13 cellular contexts compared by ENCODE assay signal in the genomic region with DNA sequence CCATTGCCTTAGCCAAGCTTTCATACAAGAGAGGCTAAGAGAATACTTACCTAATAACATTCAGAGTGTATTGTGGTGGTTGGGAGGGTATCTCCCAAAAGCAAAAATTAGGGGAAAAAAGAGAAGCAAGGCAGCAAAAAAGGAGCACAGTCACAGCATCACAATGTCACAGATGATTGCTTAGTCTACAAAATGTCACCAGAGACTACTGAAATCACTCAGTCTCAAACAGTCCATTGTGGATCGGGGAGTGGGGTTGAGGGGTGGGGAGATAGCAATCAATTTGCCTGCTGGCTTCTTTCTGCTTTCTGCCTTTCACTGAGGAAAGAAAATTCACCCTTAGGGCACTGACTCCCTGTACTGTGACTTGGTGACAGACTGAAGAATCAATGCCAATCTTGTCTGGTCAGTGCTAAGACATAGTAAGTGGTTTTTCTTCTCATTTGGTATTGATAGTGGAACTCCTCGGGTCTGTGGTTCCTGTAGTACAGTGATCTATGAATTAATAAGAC.
DNase-seq lines count a peak whose midpoint lies in the region; ATAC-seq and TF ChIP-seq lines count a peak whose summit lies in the region.
"Had no signal": no experiment of that assay in that cellular context is flagged by ENCODE, and none has a peak within 500 bp of the region (broad histone marks: within the 10 kb centered on the region; RNA-seq: fewer than 3 reads in every experiment).

No MANE protein-coding gene starts in this region.

- no peak overlapping the region for H4K8ac ChIP-seq in neuronal stem cell (ENCODE audit: low read depth, low read length)

- TF ChIP-seq CTCF in adrenal gland (IDR thresholded peaks at IDR 0.05) (no peak), left lung (IDR thresholded peaks at IDR 0.05) (no peak)

- H2AK5ac ChIP-seq in neuronal stem cell (ENCODE audit: low read depth, low read length): no peak overlapping the region

- no peak overlapping the region for H2BK120ac ChIP-seq in neuronal stem cell (ENCODE audit: low read depth, low read length)

- H3K27me3 ChIP-seq in Karpas-422 (ENCODE audit: low read length) (no peaks in the 10 kb centered on the region), neuronal stem cell (ENCODE audit: control insufficient read depth in 3 of 3, insufficient read depth in 3 of 3, low read depth in 1 of 3, low read length in 3 of 3) (no peaks in the 10 kb centered on the region), adrenal gland (no peaks in the 10 kb centered on the region), left lung (no peaks in the 10 kb centered on the region)

- no peaks in the 10 kb centered on the region for H3K9me2 ChIP-seq in Karpas-422 (replicated peaks; ENCODE audit: insufficient read depth, low read length)

- no peak overlapping the region for H3K4me3 ChIP-seq in Karpas-422 (ENCODE audit: low read length)
- H3K4me3 ChIP-seq in neuronal stem cell (ENCODE audit: low read length in 2 of 2): no peak overlapping the region
- H3K4me3 ChIP-seq in adrenal gland: no peak overlapping the region
- no peak overlapping the region for H3K4me3 ChIP-seq in left lung

- H3K4me1 ChIP-seq in Karpas-422 (ENCODE audit: low read length) (no peaks in the 10 kb centered on the region), neuronal stem cell (ENCODE audit: control insufficient read depth in 2 of 2, insufficient read depth in 1 of 2, low read depth in 1 of 2, low read length in 2 of 2) (peaks cover 0 to 2% of the 10 kb centered on the region in 2 donors), adrenal gland (replicated peaks in 1 of 2) (no peaks in the 10 kb centered on the region), left lung (no peaks in the 10 kb centered on the region)

- H2AFZ ChIP-seq in Karpas-422 (ENCODE audit: low read length) (peak overlapping the region; percentile 75), neuronal stem cell (ENCODE audit: low read length) (peak overlapping the region; percentile 70)

- H3K4me2 ChIP-seq in Karpas-422 (ENCODE audit: low read depth, low read length, poor library complexity, severe bottlenecking) (no peak overlapping the region), neuronal stem cell (ENCODE audit: insufficient read depth, low read length, poor library complexity, severe bottlenecking) (no peak overlapping the region)

- H4K91ac ChIP-seq in neuronal stem cell (ENCODE audit: low read depth, low read length, poor library complexity): no peak overlapping the region

- H3K9me3 ChIP-seq in Karpas-422 (ENCODE audit: low read length) (no peaks in the 10 kb centered on the region; the same call in 1 of the 2 replicates), neuronal stem cell (replicated peaks in 1 of 2; ENCODE audit: control insufficient read depth in 2 of 2, insufficient read depth in 1 of 2, low read depth in 1 of 2, low read length in 2 of 2) (no peaks in the 10 kb centered on the region), adrenal gland (replicated peaks in 1 of 3) (no peaks in the 10 kb centered on the region), left lung (no peaks in the 10 kb centered on the region)

- no peak overlapping the region for H3K27ac ChIP-seq in Karpas-422 (ENCODE audit: low read length)
- no peak overlapping the region for H3K27ac ChIP-seq in neuronal stem cell (replicated peaks; ENCODE audit: low read length)
- H3K27ac ChIP-seq in adrenal gland: no peak overlapping the region
- H3K27ac ChIP-seq in left lung: no peak overlapping the region
- H3K27ac ChIP-seq: C4-2B had no signal

- no peaks in the 10 kb centered on the region for H3K79me2 ChIP-seq in Karpas-422 (ENCODE audit: low read length)

- no peak overlapping the region for H2BK5ac ChIP-seq in neuronal stem cell (ENCODE audit: low read length)

- no peak overlapping the region for H2BK12ac ChIP-seq in neuronal stem cell (ENCODE audit: low read length)

- intact Hi-C loops in adrenal gland (cut with DNase I): no loop called here
- intact Hi-C loops in left lung (cut with DNase I): no loop called here

- no peak overlapping the region for H3K4ac ChIP-seq in neuronal stem cell (ENCODE audit: low read length)

- H2BK15ac ChIP-seq in neuronal stem cell (ENCODE audit: low read length): no peak overlapping the region

- no peak for TF ChIP-seq POLR2A in adrenal gland (IDR thresholded peaks at IDR 0.05)

- no peak overlapping the region for H3K14ac ChIP-seq in neuronal stem cell (ENCODE audit: low read length)

- H3K23ac ChIP-seq in neuronal stem cell (ENCODE audit: low read depth, low read length, poor library complexity): no peak overlapping the region

- peak; percentile 80 for DNase-seq in ELF-1 (ENCODE audit: low read depth, low spot score)
- DNase-seq in Karpas-422: no peak
- peak; percentile 88 for DNase-seq in islet precursor cell
- no peak for DNase-seq in neuronal stem cell (ENCODE audit: low spot score)
- no peak for DNase-seq in NCI-H524 (lab: John Stamatoyannopoulos, UW)
- no peak for DNase-seq in adrenal gland
- DNase-seq in cerebellar cortex (ENCODE audit: low spot score): no peak
- DNase-seq in left lung: no peak
- DNase-seq: ACHN; CD4-positive, alpha-beta memory T cell; DMS79 had no signal

- H3K36me3 ChIP-seq in Karpas-422 (ENCODE audit: insufficient read depth, low read length) (no peaks in the 10 kb centered on the region), neuronal stem cell (replicated peaks in 1 of 2; ENCODE audit: control insufficient read depth in 2 of 2, insufficient read depth in 2 of 2, low read length in 2 of 2) (no peaks in the 10 kb centered on the region), adrenal gland (replicated peaks in 1 of 2) (no peaks in the 10 kb centered on the region), left lung (no peaks in the 10 kb centered on the region)

- no peak overlapping the region for H3K18ac ChIP-seq in neuronal stem cell (ENCODE audit: low read length)

- no peak overlapping the region for H3K9ac ChIP-seq in Karpas-422 (ENCODE audit: low read length)
- no peak overlapping the region for H3K9ac ChIP-seq in neuronal stem cell (ENCODE audit: low read depth, low read length, poor library complexity)

- no peaks in the 10 kb centered on the region for H4K20me1 ChIP-seq in Karpas-422 (ENCODE audit: insufficient read depth, low read depth, low read length)

- no CpG with 5 or more reads among the region's 2 CpGs for WGBS in neuronal stem cell (ENCODE audit: extremely low coverage in 2 of 2, insufficient read length in 2 of 2, insufficient replicate concordance in 1 of 2), 2 donors
- WGBS in adrenal gland, 4 donors: 70 to 81% (median 75%) methylated on average over 2 of the region's 2 CpGs

- ATAC-seq in left lung: no peak
- ATAC-seq: HCT116 had no signal

- no peaks in the 10 kb centered on the region for H3K79me1 ChIP-seq in neuronal stem cell (ENCODE audit: low read depth, low read length)

Comparison
In these comparisons a context has a peak if more than half of its experiments do, and no peak if none do; other contexts are left out.
1. DNase-seq: peak in ELF-1 (single experiment) and islet precursor cell (single experiment); none in Karpas-422 (single experiment), neuronal stem cell (single experiment), NCI-H524 (0 of 2), adrenal gland (0 of 7), cerebellar cortex (single experiment) and left lung (0 of 2).